ENCODE assay signal across 31 cellular contexts in genomic region chr7:34011711-34012110, GRCh38.
DNase-seq lines count a peak whose midpoint lies in the region; ATAC-seq, FAIRE-seq and TF ChIP-seq lines count a peak whose summit lies in the region.
"Had no signal": no experiment of that assay in that cellular context is flagged by ENCODE, and none has a peak within 500 bp of the region (broad histone marks: within the 10 kb centered on the region; RNA-seq: fewer than 3 reads in every experiment).

No MANE protein-coding gene starts in this region.

- H3K4me3 ChIP-seq in AG09309 (ENCODE audit: control insufficient read depth, low read depth, low read length): no peak overlapping the region
- peak overlapping the region; percentile 52 for H3K4me3 ChIP-seq in adipocyte (ENCODE audit: low read length)
- H3K4me3 ChIP-seq in mesenchymal stem cell (ENCODE audit: insufficient read depth in 1 of 2, low read depth in 1 of 2, low read length in 2 of 2): no peak overlapping the region
- H3K4me3 ChIP-seq in kidney (ENCODE audit: low read length in 2 of 2): no peak overlapping the region
- H3K4me3 ChIP-seq in prostate gland: no peak overlapping the region
- H3K4me3 ChIP-seq: ovary, spleen, upper lobe of right lung had no signal

- TF ChIP-seq CTCF in AG09309 (IDR thresholded peaks at IDR 0.05; ENCODE audit: control insufficient read depth, insufficient read depth, low read depth, low read length, missing control alignments): no peak
- TF ChIP-seq CTCF in kidney (IDR thresholded peaks at IDR 0.05; ENCODE audit: borderline replicate concordance, extremely low read depth, insufficient read depth): no peak
- TF ChIP-seq CTCF in type B pancreatic cell (conservative IDR thresholded peaks at IDR 0.05): no peak
- no peak for TF ChIP-seq CTCF in prostate gland (IDR thresholded peaks at IDR 0.05)

- H3K27ac ChIP-seq in mesenchymal stem cell (ENCODE audit: low read length, poor library complexity, severe bottlenecking) (no peak overlapping the region), kidney (ENCODE audit: low read depth in 2 of 2, low read length in 2 of 2) (no peak overlapping the region), prostate gland (no peak overlapping the region)
- H3K27ac ChIP-seq: C4-2B, ovary, spleen, upper lobe of right lung had no signal

- H3K36me3 Mint-ChIP-seq in type B pancreatic cell: no peaks in the 10 kb centered on the region
- H3K36me3 Mint-ChIP-seq: activated naive CD4-positive, alpha-beta T cell treated with anti-CD3 and anti-CD28 coated beads, Interleukin-2, amount 50 U/mL, for 24 hours had no signal

- no peak overlapping the region for H2BK12ac ChIP-seq in mesenchymal stem cell (ENCODE audit: low read length in 2 of 2)

- H3K27me3 Mint-ChIP-seq in type B pancreatic cell: no peaks in the 10 kb centered on the region

- H3K27ac Mint-ChIP-seq in type B pancreatic cell: no peak overlapping the region
- H3K27ac Mint-ChIP-seq: activated naive CD4-positive, alpha-beta T cell treated with anti-CD3 and anti-CD28 coated beads, Interleukin-2, amount 50 U/mL, for 24 hours; nephron; T-helper 1 cell treated with Interleukin-12 subunit alpha and Interleukin-12 subunit beta and Interleukin-4 antibody, amounts not matched to agents 30 μg/mL and 1 μg/mL, for 36 hours had no signal

- H3K9ac ChIP-seq in adipocyte (ENCODE audit: low read length) (peak overlapping the region; percentile 62), mesenchymal stem cell (ENCODE audit: low read length) (peak overlapping the region; percentile 78), kidney (ENCODE audit: low read length in 2 of 2) (no peak overlapping the region)

- no peak overlapping the region for H3K4me3 Mint-ChIP-seq in type B pancreatic cell
- H3K4me3 Mint-ChIP-seq: activated naive CD4-positive, alpha-beta T cell treated with anti-CD3 and anti-CD28 coated beads, Interleukin-2, amount 50 U/mL, for 24 hours; nephron; T-helper 1 cell treated with Interleukin-12 subunit alpha and Interleukin-12 subunit beta and Interleukin-4 antibody, amounts not matched to agents 30 μg/mL and 1 μg/mL, for 36 hours had no signal

- H3K36me3 ChIP-seq in adipocyte (ENCODE audit: control insufficient read depth, insufficient read depth, low read length, severe bottlenecking) (peaks cover 7% of the 10 kb centered on the region), mesenchymal stem cell (ENCODE audit: control insufficient read depth in 1 of 2, insufficient read depth in 2 of 2, low read depth in 1 of 2, low read length in 2 of 2) (peaks cover 0 to 26% of the 10 kb centered on the region in 2 experiments), kidney (ENCODE audit: control insufficient read depth in 1 of 2, insufficient read depth in 2 of 2, low read length in 2 of 2) (no peaks in the 10 kb centered on the region), prostate gland (no peaks in the 10 kb centered on the region)
- H3K36me3 ChIP-seq: ovary, spleen, upper lobe of right lung had no signal

- no peak overlapping the region for H4K91ac ChIP-seq in mesenchymal stem cell (ENCODE audit: low read length)

- no peak overlapping the region for H2AFZ ChIP-seq in mesenchymal stem cell (ENCODE audit: low read depth, low read length)

- peaks cover 8% of the 10 kb centered on the region for H3K4me1 Mint-ChIP-seq in type B pancreatic cell (ENCODE audit: unreplicated experiment)
- H3K4me1 Mint-ChIP-seq: activated naive CD4-positive, alpha-beta T cell treated with anti-CD3 and anti-CD28 coated beads, Interleukin-2, amount 50 U/mL, for 24 hours; nephron had no signal

- H3K18ac ChIP-seq in mesenchymal stem cell (ENCODE audit: low read depth in 1 of 2, low read length in 2 of 2): no peak overlapping the region

- H4K8ac ChIP-seq in mesenchymal stem cell (ENCODE audit: low read length): no peak overlapping the region

- H3K4me1 ChIP-seq in adipocyte (ENCODE audit: control insufficient read depth, insufficient read depth, low read length): peaks cover 27% of the 10 kb centered on the region
- H3K4me1 ChIP-seq in mesenchymal stem cell (ENCODE audit: control insufficient read depth, insufficient read depth, low read depth, low read length): no peaks in the 10 kb centered on the region
- no peaks in the 10 kb centered on the region for H3K4me1 ChIP-seq in kidney (ENCODE audit: control insufficient read depth in 1 of 2, insufficient read depth in 1 of 2, low read depth in 1 of 2, low read length in 2 of 2)
- no peaks in the 10 kb centered on the region for H3K4me1 ChIP-seq in prostate gland (replicated peaks)
- H3K4me1 ChIP-seq: spleen, upper lobe of right lung had no signal

- DNase-seq in AG09309 (ENCODE audit: low read depth) (peak; percentile 24), H54 (ENCODE audit: insufficient read length, low spot score) (no peak), adipocyte (ENCODE audit: low read depth) (peak; percentile 56), mesenchymal stem cell (no peak), kidney (no peak), type B pancreatic cell (ENCODE audit: extremely low spot score, unreplicated experiment) (no peak), prostate gland (ENCODE audit: low spot score) (no peak)
- DNase-seq: ACHN; activated CD4-positive, alpha-beta T cell treated with anti-CD3 and anti-CD28 coated beads, Interleukin-2, amount 50 U/mL, for 48 hours; anterior cingulate cortex; Calu3; caudate nucleus; dermis blood vessel endothelial cell; islet precursor cell; KBM-7; MM.1S; NCI-H1417 treated with DMSO at 0.1 percent for 48 hours; NCI-H2081 treated with DMSO at 0.1 percent for 48 hours; NCI-H774; ovary; RPMI8226; spleen; stimulated activated CD4-positive, alpha-beta T cell treated with anti-CD3 and anti-CD28 coated beads, Interleukin-4, amount 100 ng/mL, for 1 hour; substantia nigra; upper lobe of right lung had no signal

- H2BK120ac ChIP-seq in mesenchymal stem cell (ENCODE audit: low read depth, low read length): no peak overlapping the region

- intact Hi-C loops in kidney (cut with DNase I) (no loop called here), prostate gland (cut with DNase I) (no loop called here)

- no peak overlapping the region for H3K23ac ChIP-seq in mesenchymal stem cell (ENCODE audit: low read length in 2 of 2)

- no peak overlapping the region for H3K4ac ChIP-seq in mesenchymal stem cell (ENCODE audit: low read depth in 1 of 2, low read length in 2 of 2)

- no peak for TF ChIP-seq POLR2A in H54 (IDR thresholded peaks at IDR 0.05; ENCODE audit: low read depth, low read length)
- no peak for TF ChIP-seq POLR2A in prostate gland (IDR thresholded peaks at IDR 0.05)

- FAIRE-seq in H54 (lab: Jason Lieb, UNC): peak; percentile 72
- FAIRE-seq in kidney (lab: Jason Lieb, UNC): no peak
- FAIRE-seq: TTC549 had no signal

- WGBS in mesenchymal stem cell: 77% methylated on average over 1 of the region's 1 CpG
- WGBS in prostate gland: 72% methylated on average over 1 of the region's 1 CpG

- no peak overlapping the region for H2AK5ac ChIP-seq in mesenchymal stem cell (ENCODE audit: low read length, severe bottlenecking)

- H2BK5ac ChIP-seq in mesenchymal stem cell (ENCODE audit: low read depth, low read length, poor library complexity, severe bottlenecking): no peak overlapping the region

- H3K9me3 ChIP-seq in adipocyte (ENCODE audit: control insufficient read depth, low read length) (no peaks in the 10 kb centered on the region), mesenchymal stem cell (ENCODE audit: control insufficient read depth, low read length) (no peaks in the 10 kb centered on the region), kidney (ENCODE audit: control insufficient read depth in 1 of 2, low read length in 2 of 2) (no peaks in the 10 kb centered on the region), prostate gland (no peaks in the 10 kb centered on the region)
- H3K9me3 ChIP-seq: ovary, spleen, upper lobe of right lung had no signal

- no peaks in the 10 kb centered on the region for H3K27me3 ChIP-seq in adipocyte (replicated peaks; ENCODE audit: control insufficient read depth, insufficient read depth, low read length)
- H3K27me3 ChIP-seq in mesenchymal stem cell (ENCODE audit: control insufficient read depth in 1 of 2, insufficient read depth in 1 of 2, low read length in 2 of 2): no peaks in the 10 kb centered on the region
- H3K27me3 ChIP-seq in prostate gland (replicated peaks; ENCODE audit: insufficient read depth): no peaks in the 10 kb centered on the region
- H3K27me3 ChIP-seq: ovary, spleen, upper lobe of right lung had no signal

- no peaks in the 10 kb centered on the region for H3K9me3 Mint-ChIP-seq in type B pancreatic cell
- H3K9me3 Mint-ChIP-seq: nephron; T-helper 1 cell treated with Interleukin-12 subunit alpha and Interleukin-12 subunit beta and Interleukin-4 antibody, amounts not matched to agents 30 μg/mL and 1 μg/mL, for 36 hours had no signal

- H2BK15ac ChIP-seq in mesenchymal stem cell (ENCODE audit: low read depth, poor library complexity, severe bottlenecking): no peak overlapping the region

- no peak overlapping the region for H3K4me2 ChIP-seq in mesenchymal stem cell (ENCODE audit: low read length, poor library complexity, severe bottlenecking)

- no peak overlapping the region for H3K14ac ChIP-seq in mesenchymal stem cell (ENCODE audit: low read length in 2 of 2)

- ATAC-seq in HG03097 (IDR thresholded peaks at IDR 0.05; ENCODE audit: low FRiP score, unreplicated experiment): no peak
- ATAC-seq: upper lobe of right lung had no signal

- H3K79me1 ChIP-seq in mesenchymal stem cell (replicated peaks; ENCODE audit: low read length, poor library complexity, severe bottlenecking): no peaks in the 10 kb centered on the region

Comparison
In these comparisons a context has a peak if more than half of its experiments do, and no peak if none do; other contexts are left out.
1. DNase-seq: peak in AG09309 (single experiment) and adipocyte (single experiment); none in H54 (single experiment), mesenchymal stem cell (single experiment), kidney (single experiment), type B pancreatic cell (single experiment) and prostate gland (single experiment).
2. H3K9ac ChIP-seq: peak in adipocyte (single experiment) and mesenchymal stem cell (single experiment); none in kidney (0 of 2).